Comparison of ENCODE assay signal across 9 cellular contexts in genomic region chr10:119237722-119238436, GRCh38. TPM values are rescaled to one million over a fixed set of nuclear protein-coding genes. Genes with fewer than 3 reads are reported as not detected.
DNase-seq lines count a peak whose midpoint lies in the region; ATAC-seq and TF ChIP-seq lines count a peak whose summit lies in the region.
"Had no signal": no experiment of that assay in that cellular context is flagged by ENCODE, and none has a peak within 500 bp of the region (broad histone marks: within the 10 kb centered on the region; RNA-seq: fewer than 3 reads in every experiment).

No MANE protein-coding gene starts in this region.

- POLR2A ChIA-PET in AG04450 (lab: Yijun Ruan, JAX): no interaction called here

- no peaks in the 10 kb centered on the region for H3K9me3 ChIP-seq in AG04450 (ENCODE audit: control insufficient read depth, insufficient read depth, low read length)

- TF ChIP-seq CTCF in AG04450 (IDR thresholded peaks at IDR 0.05; ENCODE audit: low read depth, low read length): no peak
- no peak for TF ChIP-seq CTCF in nephron (IDR thresholded peaks at IDR 0.05; ENCODE audit: unreplicated experiment in 3 of 3)

- no peak for DNase-seq in AG04450 (ENCODE audit: low read depth, low spot score)
- DNase-seq in NCI-H2171 treated with DMSO at 0.1 percent for 48 hours (lab: John Stamatoyannopoulos, UW): peak; percentile 32
- DNase-seq in effector memory CD8-positive, alpha-beta T cell: no peak
- DNase-seq in NCI-H526 (lab: John Stamatoyannopoulos, UW): no peak
- DNase-seq in ACHN: no peak
- DNase-seq in stimulated activated CD4-positive, alpha-beta T cell treated with anti-CD3 and anti-CD28 coated beads, Interleukin-2, amount 100 ng/mL, for 24 hours: no peak
- no peak for DNase-seq in stimulated activated CD4-positive, alpha-beta T cell treated with anti-CD3 and anti-CD28 coated beads, Interleukin-4, amount 100 ng/mL, for 4 hours
- DNase-seq: Calu3 had no signal

- ATAC-seq in effector memory CD8-positive, alpha-beta T cell (replicated peaks): no peak

- no peaks in the 10 kb centered on the region for H3K27me3 ChIP-seq in AG04450 (ENCODE audit: control insufficient read depth, insufficient read depth, low read length)

- H3K9me3 Mint-ChIP-seq in effector memory CD8-positive, alpha-beta T cell: no peaks in the 10 kb centered on the region
- no peaks in the 10 kb centered on the region for H3K9me3 Mint-ChIP-seq in nephron

- no peak overlapping the region for H3K4me3 Mint-ChIP-seq in effector memory CD8-positive, alpha-beta T cell
- peak overlapping the region; percentile 38 to 62 (median 39) for H3K4me3 Mint-ChIP-seq in nephron

- H3K27ac Mint-ChIP-seq in effector memory CD8-positive, alpha-beta T cell: peak overlapping the region; percentile 75 to 81
- peak overlapping the region; percentile 94 to 99 (median 97) for H3K27ac Mint-ChIP-seq in nephron

- peaks cover 5% of the 10 kb centered on the region for H3K36me3 Mint-ChIP-seq in effector memory CD8-positive, alpha-beta T cell (ENCODE audit: insufficient read depth)
- H3K36me3 Mint-ChIP-seq in nephron (ENCODE audit: low read depth): no peaks in the 10 kb centered on the region

- CTCF ChIA-PET in AG04450 (lab: Charles Lee): no interaction called here

- no peaks in the 10 kb centered on the region for H3K27me3 Mint-ChIP-seq in effector memory CD8-positive, alpha-beta T cell
- no peaks in the 10 kb centered on the region for H3K27me3 Mint-ChIP-seq in nephron (ENCODE audit: low read depth)

- no peak overlapping the region for H3K4me3 ChIP-seq in AG04450 (ENCODE audit: low read depth, low read length)

- in situ Hi-C loops in ACHN (cut with HindIII; ENCODE audit: low pct_ligation_motif_present, low pct_unique_long_range_greater_than_20kb, low sequenced_read_pairs): no loop called here

- H3K4me1 Mint-ChIP-seq in effector memory CD8-positive, alpha-beta T cell (ENCODE audit: low read depth in 2 of 2): peaks cover 25% of the 10 kb centered on the region in 2 donors
- peaks cover 57% of the 10 kb centered on the region for H3K4me1 Mint-ChIP-seq in nephron

- peak overlapping the region; percentile 24 for H3K27ac ChIP-seq in AG04450 (ENCODE audit: low read depth, low read length)

RNA-seq across cellular contexts. Expression of gene GRK5, which starts 30.5 kb away (rescaled TPM):
- 27.6 and 29.3 TPM in 2 replicates for polyA plus RNA-seq in AG04450 (2011; rRNA removed)
- polyA minus RNA-seq in AG04450 (2011; rRNA and poly(A)+ RNA removed): 20.3 and 24.3 TPM in 2 replicates

RNA-seq across cellular contexts. Expression of gene PRDX3, which starts 59.3 kb away (rescaled TPM):
- polyA plus RNA-seq in AG04450 (2011; rRNA removed): 296 and 373 TPM in 2 replicates
- polyA minus RNA-seq in AG04450 (2011; rRNA and poly(A)+ RNA removed): 122 and 138 TPM in 2 replicates

Comparison
In these comparisons a context has a peak if more than half of its experiments do, and no peak if none do; other contexts are left out.
1. H3K4me3 Mint-ChIP-seq: peak in nephron (3 of 3); none in effector memory CD8-positive, alpha-beta T cell (0 of 2).